14 cellular contexts compared by ENCODE assay signal in the genomic region with DNA sequence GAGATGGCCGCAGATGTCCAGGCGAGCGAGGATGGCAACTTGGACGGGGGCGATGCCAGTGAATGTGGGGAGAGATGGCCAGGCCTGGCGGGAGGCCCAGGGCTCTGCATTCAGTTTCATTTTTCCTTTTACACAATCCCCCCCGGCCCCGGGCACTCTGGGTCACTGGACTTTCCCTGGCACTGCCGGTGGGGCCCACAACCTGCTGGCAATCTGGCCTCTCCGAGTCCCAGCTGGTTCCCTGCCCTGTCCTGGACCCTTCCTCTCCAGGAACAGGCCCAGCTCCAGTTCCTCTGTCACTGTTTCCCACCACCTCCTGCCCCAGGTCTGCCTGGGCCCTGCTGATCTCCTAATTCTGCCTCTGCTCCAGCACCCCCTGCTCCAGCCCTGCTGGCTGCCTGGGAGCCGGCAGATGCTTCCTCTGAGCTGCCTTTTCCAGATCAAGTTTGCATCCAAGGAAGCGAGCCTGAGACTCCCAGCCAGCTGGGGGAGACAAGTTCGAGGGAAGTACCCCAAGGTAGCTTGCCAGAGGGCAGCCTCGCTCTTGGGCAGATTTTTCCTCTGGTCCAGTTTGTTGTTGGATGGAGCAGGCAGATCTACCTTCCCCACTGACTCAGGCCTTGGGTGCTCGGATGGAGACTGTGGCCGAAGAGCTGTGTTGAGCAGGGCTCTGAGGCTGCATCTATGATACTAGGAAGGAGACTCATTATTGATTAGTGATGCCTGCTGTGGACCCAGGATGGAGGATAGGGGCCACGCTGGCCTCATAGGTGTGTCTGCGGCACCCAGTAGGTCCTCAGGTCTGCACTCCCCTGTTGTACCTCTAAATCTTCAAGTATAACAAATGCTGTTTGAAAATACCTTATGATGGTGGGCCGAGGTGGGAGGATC.
DNase-seq lines count a peak whose midpoint lies in the region; ATAC-seq, FAIRE-seq and TF ChIP-seq lines count a peak whose summit lies in the region.
"Had no signal": no experiment of that assay in that cellular context is flagged by ENCODE, and none has a peak within 500 bp of the region (broad histone marks: within the 10 kb centered on the region; RNA-seq: fewer than 3 reads in every experiment).

No MANE protein-coding gene starts in this region.

- TF ChIP-seq POLR2A in H54 (IDR thresholded peaks at IDR 0.05; ENCODE audit: low read depth, low read length), result no peak

- H3K9ac ChIP-seq in stomach smooth muscle (ENCODE audit: low read length in 2 of 2), result no peak overlapping the region

- H3K4me3 ChIP-seq in HL-60 (replicated peaks; ENCODE audit: insufficient read depth, low read length), result no peak overlapping the region
- no peak overlapping the region for H3K4me3 ChIP-seq in stomach smooth muscle (ENCODE audit: low read length in 2 of 2)

- ATAC-seq in activated T-helper 17 cell treated with anti-CD3 and anti-CD28 coated beads, Interleukin-2, amount 50 U/mL, for 72 hours (replicated peaks), result no peak
- ATAC-seq in left lobe of liver, result peak; percentile 63
- ATAC-seq: stimulated activated naive CD8-positive, alpha-beta T cell treated with anti-CD3 and anti-CD28 coated beads, Interleukin-15, amount 100 ng/mL, for 72 hours had no signal

- no peak overlapping the region for H3K4me3 Mint-ChIP-seq in activated T-helper 17 cell treated with anti-CD3 and anti-CD28 coated beads, Interleukin-2, amount 50 U/mL, for 72 hours
- H3K4me3 Mint-ChIP-seq: activated CD4-positive, alpha-beta memory T cell treated with anti-CD3 and anti-CD28 coated beads, Interleukin-2, amount 10 ng/mL, durations not matched to agents 7 days and 5 days; stimulated activated naive CD8-positive, alpha-beta T cell treated with anti-CD3 and anti-CD28 coated beads, Interleukin-15, amount 100 ng/mL, for 72 hours; T-helper 2 cell treated with Interferon-gamma antibody and Interleukin-4, amounts not matched to agents 5 μg/mL and 100 μg/mL, for 36 hours had no signal

- H3K27ac ChIP-seq in HL-60 (replicated peaks) (peak overlapping the region; percentile 76), stomach smooth muscle (ENCODE audit: low read length) (peak overlapping the region; percentile 24)

- H3K27ac Mint-ChIP-seq in activated T-helper 17 cell treated with anti-CD3 and anti-CD28 coated beads, Interleukin-2, amount 50 U/mL, for 72 hours, result peak overlapping the region; percentile 29
- H3K27ac Mint-ChIP-seq: activated CD4-positive, alpha-beta memory T cell treated with anti-CD3 and anti-CD28 coated beads, Interleukin-2, amount 10 ng/mL, durations not matched to agents 7 days and 5 days had no signal

- peak in 1 of 2 experiments; percentile 24 for DNase-seq in HL-60 (ENCODE audit: low read depth in 1 of 2, low spot score in 1 of 2)
- DNase-seq in left lobe of liver (ENCODE audit: low spot score), result peak; percentile 73
- no peak for DNase-seq in occipital lobe (lab: John Stamatoyannopoulos, UW)
- DNase-seq in H54 (ENCODE audit: insufficient read length, low spot score), result no peak
- DNase-seq in COR-L47 (lab: John Stamatoyannopoulos, UW), result no peak
- DNase-seq in activated effector memory CD4-positive, alpha-beta T cell treated with Interleukin-2 at 50 U/mL for 16 hours, result no peak
- DNase-seq: activated CD4-positive, alpha-beta memory T cell treated with anti-CD3 and anti-CD28 coated beads, Interleukin-2, amount 10 ng/mL, durations not matched to agents 7 days and 5 days; cortex of kidney; NCI-H1930; stimulated activated CD4-positive, alpha-beta T cell treated with anti-CD3 and anti-CD28 coated beads, Interleukin-4, amount 100 ng/mL, for 24 hours; stimulated activated naive CD8-positive, alpha-beta T cell treated with anti-CD3 and anti-CD28 coated beads, Interleukin-15, amount 100 ng/mL, for 72 hours had no signal

- no peaks in the 10 kb centered on the region for H3K9me3 ChIP-seq in stomach smooth muscle (ENCODE audit: control insufficient read depth in 2 of 2, low read length in 2 of 2)

- TF ChIP-seq CTCF in HL-60 (IDR thresholded peaks at IDR 0.05; ENCODE audit: insufficient read depth, low read length), result no peak

- H3K4me1 Mint-ChIP-seq in activated T-helper 17 cell treated with anti-CD3 and anti-CD28 coated beads, Interleukin-2, amount 50 U/mL, for 72 hours, result no peaks in the 10 kb centered on the region

- no peaks in the 10 kb centered on the region for H3K36me3 Mint-ChIP-seq in activated T-helper 17 cell treated with anti-CD3 and anti-CD28 coated beads, Interleukin-2, amount 50 U/mL, for 72 hours (ENCODE audit: low read depth)

- no peaks in the 10 kb centered on the region for H3K9me3 Mint-ChIP-seq in activated T-helper 17 cell treated with anti-CD3 and anti-CD28 coated beads, Interleukin-2, amount 50 U/mL, for 72 hours
- H3K9me3 Mint-ChIP-seq: activated CD4-positive, alpha-beta memory T cell treated with anti-CD3 and anti-CD28 coated beads, Interleukin-2, amount 10 ng/mL, durations not matched to agents 7 days and 5 days; stimulated activated naive CD8-positive, alpha-beta T cell treated with anti-CD3 and anti-CD28 coated beads, Interleukin-15, amount 100 ng/mL, for 72 hours; T-helper 2 cell treated with Interferon-gamma antibody and Interleukin-4, amounts not matched to agents 5 μg/mL and 100 μg/mL, for 36 hours had no signal

- no peak for FAIRE-seq in H54 (lab: Jason Lieb, UNC)

- peaks cover 15% of the 10 kb centered on the region for H3K4me1 ChIP-seq in stomach smooth muscle (ENCODE audit: control insufficient read depth, insufficient read depth, low read length)

- H3K36me3 ChIP-seq in stomach smooth muscle (ENCODE audit: control insufficient read depth in 2 of 2, insufficient read depth in 2 of 2, low read length in 2 of 2), result no peaks in the 10 kb centered on the region

- peaks cover 25% of the 10 kb centered on the region for H3K27me3 Mint-ChIP-seq in activated T-helper 17 cell treated with anti-CD3 and anti-CD28 coated beads, Interleukin-2, amount 50 U/mL, for 72 hours

- H3K27me3 ChIP-seq in HL-60 (ENCODE audit: insufficient read depth, poor library complexity, severe bottlenecking) (no peaks in the 10 kb centered on the region), stomach smooth muscle (ENCODE audit: control insufficient read depth in 1 of 2, insufficient read depth in 2 of 2, low read length in 2 of 2) (no peaks in the 10 kb centered on the region)
